In the genomic region with DNA sequence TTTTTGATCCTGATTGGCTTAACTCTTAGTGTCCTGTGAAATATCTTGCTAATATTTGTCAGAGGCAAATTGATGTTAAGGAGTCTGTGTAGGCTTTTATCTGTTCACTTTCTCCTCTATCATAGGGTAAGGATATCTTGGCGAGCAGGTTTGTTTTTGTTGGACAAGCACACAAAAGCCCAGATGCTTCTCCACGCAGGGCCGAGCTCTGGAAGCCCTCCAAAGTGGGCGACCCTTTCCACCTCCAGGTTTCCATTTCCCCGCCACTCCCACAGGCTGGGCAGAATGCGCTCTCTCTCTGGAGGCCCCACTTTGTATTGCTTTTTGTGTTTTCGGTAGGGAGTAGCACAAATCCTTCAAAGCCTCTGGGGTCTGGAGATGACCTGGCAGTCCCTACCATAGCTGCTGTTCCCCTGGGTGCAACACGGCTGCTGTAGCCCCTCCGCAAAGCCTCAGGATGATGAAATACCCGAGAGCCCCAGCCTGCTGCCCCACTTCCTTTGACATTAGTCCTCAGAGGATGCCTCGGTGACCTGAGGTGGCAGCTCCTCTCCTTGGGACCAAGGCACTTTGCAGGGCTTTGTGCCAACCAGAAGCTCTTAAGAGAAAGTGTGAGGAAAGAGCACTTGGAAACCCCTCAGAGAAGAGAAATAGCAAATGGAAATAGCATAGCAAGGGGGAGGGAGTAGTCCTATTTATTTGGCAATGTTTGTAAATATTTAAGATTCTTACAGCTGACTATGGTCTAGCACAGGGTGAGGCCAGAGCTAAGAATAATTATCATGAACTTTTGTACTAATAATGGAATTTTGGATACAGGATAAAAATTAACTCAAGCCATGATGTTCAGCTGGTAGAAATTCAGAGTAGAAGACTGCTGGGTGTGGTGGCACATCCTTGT, we compare ENCODE assay signal across 13 cellular contexts.
DNase-seq lines count a peak whose midpoint lies in the region; ATAC-seq and TF ChIP-seq lines count a peak whose summit lies in the region.
"Had no signal": no experiment of that assay in that cellular context is flagged by ENCODE, and none has a peak within 500 bp of the region (broad histone marks: within the 10 kb centered on the region; RNA-seq: fewer than 3 reads in every experiment).

No MANE protein-coding gene starts in this region.

- peak overlapping the region; percentile 82 for H3K4me2 ChIP-seq in fibroblast of lung (ENCODE audit: extremely low read depth, insufficient read depth, low read length)

- TF ChIP-seq CTCF in AG04450 (IDR thresholded peaks at IDR 0.05; ENCODE audit: low read depth, low read length), result no peak
- no peak for TF ChIP-seq CTCF in fibroblast of lung (conservative IDR thresholded peaks at IDR 0.05 in 1 of 2, IDR thresholded peaks at IDR 0.05 in 1 of 2; ENCODE audit: low read depth in 1 of 2, low read length in 2 of 2)
- no peak for TF ChIP-seq CTCF in osteocyte (IDR thresholded peaks at IDR 0.05)

- H3K9me3 ChIP-seq in AG04450 (ENCODE audit: control insufficient read depth, insufficient read depth, low read length), result no peaks in the 10 kb centered on the region
- H3K9me3 ChIP-seq in fibroblast of lung (ENCODE audit: control insufficient read depth, insufficient read depth, low read depth, low read length), result no peaks in the 10 kb centered on the region

- H3K9me3 Mint-ChIP-seq in osteocyte (ENCODE audit: unreplicated experiment), result peaks cover 14% of the 10 kb centered on the region
- H3K9me3 Mint-ChIP-seq: activated CD4-positive, alpha-beta T cell treated with anti-CD3 and anti-CD28 coated beads, Interleukin-2, amount 10 ng/mL, durations not matched to agents 7 days and 5 days; effector memory CD8-positive, alpha-beta T cell had no signal

- H3K27ac Mint-ChIP-seq in osteocyte (ENCODE audit: unreplicated experiment), result peak overlapping the region; percentile 90
- H3K27ac Mint-ChIP-seq: activated CD4-positive, alpha-beta T cell treated with anti-CD3 and anti-CD28 coated beads, Interleukin-2, amount 10 ng/mL, durations not matched to agents 7 days and 5 days; B cell; effector memory CD8-positive, alpha-beta T cell had no signal

- H3K4me1 ChIP-seq in fibroblast of lung (ENCODE audit: control insufficient read depth, extremely low read depth, insufficient read depth, low read length), result peaks cover 14% of the 10 kb centered on the region

- DNase-seq in AG04450 (ENCODE audit: low read depth, low spot score), result no peak
- peak; percentile 22 to 83 for DNase-seq in NCI-H446 (lab: John Stamatoyannopoulos, UW)
- peak; percentile 65 for DNase-seq in fibroblast of lung (ENCODE audit: low read depth in 2 of 2)
- no peak for DNase-seq in osteocyte (ENCODE audit: extremely low spot score, unreplicated experiment)
- no peak for DNase-seq in NCI-H187 treated with DMSO at 0.1 percent for 48 hours (lab: John Stamatoyannopoulos, UW)
- no peak for DNase-seq in inferior parietal cortex (ENCODE audit: extremely low spot score)
- DNase-seq: activated CD4-positive, alpha-beta T cell treated with anti-CD3 and anti-CD28 coated beads, Interleukin-2, amount 10 ng/mL, durations not matched to agents 7 days and 5 days; activated naive CD4-positive, alpha-beta T cell treated with Interleukin-2 at 50 U/mL for 16 hours; effector memory CD8-positive, alpha-beta T cell; NCI-H345 had no signal

- no peak for ATAC-seq in HG02763 (IDR thresholded peaks at IDR 0.05; ENCODE audit: unreplicated experiment)
- no peak for ATAC-seq in GM19023 (IDR thresholded peaks at IDR 0.05; ENCODE audit: unreplicated experiment)
- ATAC-seq: effector memory CD8-positive, alpha-beta T cell had no signal

- H3K27me3 ChIP-seq in AG04450 (ENCODE audit: control insufficient read depth, insufficient read depth, low read length), result no peaks in the 10 kb centered on the region
- H3K27me3 ChIP-seq in fibroblast of lung (ENCODE audit: control insufficient read depth, insufficient read depth, low read length), result no peaks in the 10 kb centered on the region

- no peaks in the 10 kb centered on the region for H3K79me2 ChIP-seq in fibroblast of lung (ENCODE audit: control insufficient read depth, insufficient read depth, low read length)

- peaks cover 38% of the 10 kb centered on the region for H3K36me3 Mint-ChIP-seq in osteocyte (ENCODE audit: unreplicated experiment)

- H4K20me1 ChIP-seq in fibroblast of lung (ENCODE audit: control insufficient read depth, extremely low read depth, insufficient read depth, low read length), result no peaks in the 10 kb centered on the region

- no peaks in the 10 kb centered on the region for H3K27me3 Mint-ChIP-seq in osteocyte (ENCODE audit: unreplicated experiment)

- no peak overlapping the region for H3K9ac ChIP-seq in fibroblast of lung (ENCODE audit: insufficient read depth, low read length)

- CTCF ChIA-PET in AG04450 (lab: Charles Lee), result interaction anchor here (0.6 to 1.5 kb wide), 3 partner anchors 19 to 158 kb away, joined by 3 to 4 read pairs (median 3); no protein-coding TSS in a partner anchor

- POLR2A ChIA-PET in AG04450 (lab: Yijun Ruan, JAX), result interaction anchor here (0.7 to 1.3 kb wide), 5 partner anchors 15 to 56 kb away, joined by 3 to 7 read pairs (median 4); no protein-coding TSS in a partner anchor

- peak overlapping the region; percentile 22 for H2AFZ ChIP-seq in fibroblast of lung (ENCODE audit: low read length)

- peak overlapping the region; percentile 25 for H3K27ac ChIP-seq in AG04450 (ENCODE audit: low read depth, low read length)
- peak overlapping the region; percentile 42 for H3K27ac ChIP-seq in fibroblast of lung (ENCODE audit: insufficient read depth, low read length)

- H3K4me3 ChIP-seq in AG04450 (ENCODE audit: low read depth, low read length) (0 out of 2 replicates have a peak overlapping the region, but pooled peaks have one; percentile 2), fibroblast of lung (replicated peaks in 1 of 4; ENCODE audit: control extremely low read depth in 1 of 4, insufficient read depth in 1 of 4, low read depth in 3 of 4, low read length in 4 of 4) (peak overlapping the region; percentile 2 to 32 (median 23))

- peaks cover 42% of the 10 kb centered on the region for H3K4me1 Mint-ChIP-seq in osteocyte (ENCODE audit: unreplicated experiment)
- H3K4me1 Mint-ChIP-seq: B cell had no signal

- H3K4me3 Mint-ChIP-seq in osteocyte (ENCODE audit: unreplicated experiment), result no peak overlapping the region
- H3K4me3 Mint-ChIP-seq: activated CD4-positive, alpha-beta T cell treated with anti-CD3 and anti-CD28 coated beads, Interleukin-2, amount 10 ng/mL, durations not matched to agents 7 days and 5 days; B cell; effector memory CD8-positive, alpha-beta T cell had no signal

- H3K36me3 ChIP-seq in fibroblast of lung (ENCODE audit: control insufficient read depth, insufficient read depth, low read length), result no peaks in the 10 kb centered on the region

Comparison
In these comparisons a context has a peak if more than half of its experiments do, and no peak if none do; other contexts are left out.
1. DNase-seq: peak in NCI-H446 (2 of 2) and fibroblast of lung (2 of 2); none in AG04450 (single experiment), osteocyte (single experiment), NCI-H187 treated with DMSO at 0.1 percent for 48 hours (single experiment) and inferior parietal cortex (single experiment).